In genomic region chr7:157795631-157796030, GRCh38 we compare ENCODE assay signal across 1 cellular context.
TF ChIP-seq lines count a peak whose summit lies in the region.

No MANE protein-coding gene starts in this region.

TF ChIP-seq in IMR-90, 13 proteins besides CTCF, POLR2A, EP300 and RAD21 (continued from another document):
- TF ChIP-seq USF2 (IDR thresholded peaks at IDR 0.05; ENCODE audit: low read depth, low read length) (no peak), FOS (IDR thresholded peaks at IDR 0.05; ENCODE audit: low read depth, low read length) (no peak), CEBPB (IDR thresholded peaks at IDR 0.05; ENCODE audit: low read depth, low read length) (no peak)
